In the genomic region with DNA sequence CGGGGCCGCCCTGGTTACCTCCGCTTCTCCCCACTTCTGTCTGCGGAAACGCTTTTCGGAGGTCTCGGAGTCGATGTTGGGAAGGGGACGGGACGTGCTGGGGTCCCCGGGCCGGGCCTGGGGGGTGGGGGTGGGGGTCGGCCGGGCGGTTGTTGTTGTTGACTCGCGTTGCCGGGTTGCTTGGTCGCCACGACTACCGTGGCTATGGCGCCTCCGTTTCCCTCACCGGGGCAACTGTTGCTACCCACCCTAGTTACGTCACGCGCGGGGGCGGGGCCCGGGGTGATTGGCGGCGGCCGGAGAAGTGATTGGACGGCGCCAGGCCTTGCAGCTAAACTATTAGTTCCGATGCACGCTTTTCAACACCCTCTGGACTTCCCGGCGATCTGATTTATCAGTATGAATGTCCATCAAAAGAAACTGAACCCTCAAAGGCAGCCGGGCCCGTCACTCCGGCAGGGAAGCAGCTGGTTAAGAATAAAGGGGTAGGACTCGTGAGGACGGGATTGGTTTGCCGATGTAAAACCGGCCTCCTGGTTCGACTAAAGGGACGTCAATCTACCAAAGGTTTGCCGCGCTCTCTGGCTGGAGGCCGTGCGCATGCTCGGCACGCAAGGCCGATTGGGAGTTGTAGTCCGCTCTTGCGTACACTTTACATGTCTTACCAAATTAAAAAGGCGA, we compare ENCODE assay signal across 8 cellular contexts. TPM values are rescaled to one million over a fixed set of nuclear protein-coding genes. Genes with fewer than 3 reads are reported as not detected.
DNase-seq lines count a peak whose midpoint lies in the region; ATAC-seq and TF ChIP-seq lines count a peak whose summit lies in the region.

Gene RFX1, minus strand, starts transcription at position 236 of the 681 bp plus-strand sequence. CDS start 12,477 bp downstream, outside the sequence.

- WGBS in lower leg skin, 2 donors = 0 to 1% methylated on average over 35 to 55 of the region's 58 CpGs

- peak; percentile 79 to 80 for ATAC-seq in CD4-positive, CD25-positive, alpha-beta regulatory T cell (ENCODE audit: low read depth in 2 of 2)
- peak; percentile 73 for ATAC-seq in GM21360 (IDR thresholded peaks at IDR 0.05; ENCODE audit: unreplicated experiment)

- peak in 1 of 3 donors; percentile 17 for TF ChIP-seq CTCF in lower leg skin (IDR thresholded peaks at IDR 0.05)

- H3K9me3 Mint-ChIP-seq in CD4-positive, CD25-positive, alpha-beta regulatory T cell = no peaks in the 10 kb centered on the region

- H3K4me1 ChIP-seq in CD4-positive, CD25-positive, alpha-beta regulatory T cell (ENCODE audit: control insufficient read depth, insufficient read depth, low read length, poor library complexity, severe bottlenecking) = peaks cover 50% of the 10 kb centered on the region

- no peaks in the 10 kb centered on the region for H3K36me3 ChIP-seq in CD4-positive, CD25-positive, alpha-beta regulatory T cell (ENCODE audit: control insufficient read depth, insufficient read depth, low read length)

- H3K4me3 ChIP-seq in CD4-positive, CD25-positive, alpha-beta regulatory T cell (ENCODE audit: low read depth, low read length) = peak within 1 kb of the TSS; percentile 81
- peak within 1 kb of the TSS; percentile 77 for H3K4me3 ChIP-seq in lower leg skin (ENCODE audit: low read depth, poor library complexity, severe bottlenecking)

- peaks cover 11% of the 10 kb centered on the region for H3K27me3 Mint-ChIP-seq in CD4-positive, CD25-positive, alpha-beta regulatory T cell

- H3K9me3 ChIP-seq in CD4-positive, CD25-positive, alpha-beta regulatory T cell (ENCODE audit: control insufficient read depth in 2 of 2, low read length in 2 of 2) = no peaks in the 10 kb centered on the region

- DNase-seq in CD4-positive, CD25-positive, alpha-beta regulatory T cell = peak; percentile 100
- DNase-seq in HT-29 (ENCODE audit: low spot score) (peak; percentile 92), ecto neural progenitor cell (ENCODE audit: low spot score) (peak; percentile 100), lower leg skin (ENCODE audit: low spot score in 2 of 2) (peak; percentile 99 to 100)
- DNase-seq in NK-92 treated with Interleukin-12 subunit alpha and Interleukin-12 subunit beta, amount 100 ng/mL, for 24 hours (lab: John Stamatoyannopoulos, UW) = peak; percentile 100
- peak; percentile 99 to 100 for DNase-seq in activated CD8-positive, alpha-beta memory T cell treated with anti-CD3 and anti-CD28 coated beads for 1 hour (ENCODE audit: extremely low read depth in 1 of 2, low read depth in 1 of 2)
- DNase-seq in stimulated activated CD4-positive, alpha-beta T cell treated with anti-CD3 and anti-CD28 coated beads, Interleukin-4, amount 100 ng/mL, for 48 hours (ENCODE audit: low read depth in 2 of 2) = peak; percentile 100

- peaks cover 12 to 45% (median 29%) of the 10 kb centered on the region in 4 donors for H3K4me1 Mint-ChIP-seq in CD4-positive, CD25-positive, alpha-beta regulatory T cell

- TF ChIP-seq POLR2A in lower leg skin (IDR thresholded peaks at IDR 0.05) = no peak

- intact Hi-C loops in lower leg skin (cut with DNase I; ENCODE audit: low total_unique reads) = no loop called here

- peak within 1 kb of the TSS; percentile 98 to 99 (median 99) for H3K27ac Mint-ChIP-seq in CD4-positive, CD25-positive, alpha-beta regulatory T cell

- peak within 1 kb of the TSS; percentile 100 for H3K27ac ChIP-seq in CD4-positive, CD25-positive, alpha-beta regulatory T cell (ENCODE audit: insufficient read depth, low read length, poor library complexity, severe bottlenecking)

- H3K4me3 Mint-ChIP-seq in CD4-positive, CD25-positive, alpha-beta regulatory T cell = peak within 1 kb of the TSS; percentile 89 to 96 (median 92)

- no peaks in the 10 kb centered on the region for H3K27me3 ChIP-seq in CD4-positive, CD25-positive, alpha-beta regulatory T cell (ENCODE audit: control insufficient read depth, insufficient read depth, low read length)

- no peaks in the 10 kb centered on the region for H3K36me3 Mint-ChIP-seq in CD4-positive, CD25-positive, alpha-beta regulatory T cell

RNA-seq across cellular contexts. Expression of gene RFX1, which starts in this region (rescaled TPM):
- total RNA-seq in CD4-positive, CD25-positive, alpha-beta regulatory T cell = 23.2 TPM
- polyA plus RNA-seq in CD4-positive, CD25-positive, alpha-beta regulatory T cell = 1 to 10 TPM in 2 of 4 donors, under 1 TPM in 2; 0.48 to 1.6 (median 0.83) TPM
- 6.0 and 6.2 TPM in 2 replicates for total RNA-seq in HT-29 (2014; rRNA removed; shearing (Covaris generic))
- 1 to 10 TPM; 4.5 to 9.2 (median 6.1) TPM for total RNA-seq in lower leg skin

Comparison
In these comparisons a context has a peak if more than half of its experiments do, and no peak if none do; other contexts are left out.
1. Peak in every context shown above with its lines: DNase-seq, ATAC-seq, H3K4me3 ChIP-seq and H3K27ac ChIP-seq.